27 cellular contexts compared by ENCODE assay signal in genomic region chr19:43447655-43448054, GRCh38. TPM values are rescaled to one million over a fixed set of nuclear protein-coding genes. Genes with fewer than 3 reads are reported as not detected.
"Had no signal": no experiment of that assay in that cellular context is flagged by ENCODE, and none has a peak within 500 bp of the region (broad histone marks: within the 10 kb centered on the region; RNA-seq: fewer than 3 reads in every experiment).

No MANE protein-coding gene starts in this region.

- H3K27me3 Mint-ChIP-seq: stimulated activated memory B cell treated with anti-CD40 and anti-IgM and Interleukin-4, amounts not matched to agents 10 μg/mL and 1 μg/mL and 100 μg/mL, for 72 hours; stimulated activated naive CD8-positive, alpha-beta T cell treated with anti-CD3 and anti-CD28 coated beads, Interleukin-15, amount 100 ng/mL, for 72 hours had no signal

- H3K27ac ChIP-seq: left ventricle myocardium inferior, neural progenitor cell, neutrophil, parathyroid adenoma, right atrium auricular region, right lobe of liver, testis, thyroid gland, transverse colon, upper lobe of left lung, vagina had no signal

- H3K4me3 ChIP-seq: left ventricle myocardium inferior, lung, neural progenitor cell, right atrium auricular region, right lobe of liver, smooth muscle cell, testis, thyroid gland, transverse colon, upper lobe of left lung, vagina had no signal

- H3K4me1 Mint-ChIP-seq: mesothelial cell of epicardium, neural progenitor cell had no signal

- H3K36me3 ChIP-seq: left ventricle myocardium inferior, neural progenitor cell, neutrophil, right atrium auricular region, right lobe of liver, thyroid gland, transverse colon, upper lobe of left lung, vagina had no signal

- H3K9me3 ChIP-seq: neutrophil, right atrium auricular region, right lobe of liver, testis, thyroid gland, transverse colon, upper lobe of left lung, vagina had no signal

- H3K4me1 ChIP-seq: neural progenitor cell, parathyroid adenoma, right atrium auricular region, right lobe of liver, testis, thyroid gland, transverse colon, vagina had no signal

- H3K27ac Mint-ChIP-seq: mesothelial cell of epicardium; nephron progenitor cell; progenitor cell of endocrine pancreas; stimulated activated naive CD8-positive, alpha-beta T cell treated with anti-CD3 and anti-CD28 coated beads, Interleukin-15, amount 100 ng/mL, for 72 hours had no signal

- H3K36me3 Mint-ChIP-seq: mesothelial cell of epicardium; natural killer cell; neural progenitor cell; stimulated activated memory B cell treated with anti-CD40 and anti-IgM and Interleukin-4, amounts not matched to agents 10 μg/mL and 1 μg/mL and 100 μg/mL, for 72 hours had no signal

- H3K9me3 Mint-ChIP-seq: immature natural killer cell, natural killer cell had no signal

- H3K4me3 Mint-ChIP-seq: immature natural killer cell; mesothelial cell of epicardium; natural killer cell; nephron progenitor cell; neural progenitor cell; stimulated activated memory B cell treated with anti-CD40 and anti-IgM and Interleukin-4, amounts not matched to agents 10 μg/mL and 1 μg/mL and 100 μg/mL, for 72 hours; stimulated activated naive CD8-positive, alpha-beta T cell treated with anti-CD3 and anti-CD28 coated beads, Interleukin-15, amount 100 ng/mL, for 72 hours had no signal

RNA-seq across cellular contexts. Expression of gene LYPD3, which starts 17.8 kb away (rescaled TPM):
- total RNA-seq: occipital lobe, pulmonary artery endothelial cell, skeletal muscle tissue had no signal

RNA-seq across cellular contexts. Expression of gene TEX101, which starts 33.0 kb away (rescaled TPM):
- total RNA-seq: kidney epithelial cell, left ventricle myocardium inferior, lung, mesothelial cell of epicardium, occipital lobe, osteocyte, progenitor cell of endocrine pancreas, pulmonary artery endothelial cell, renal cortical epithelial cell, right atrium auricular region, right lobe of liver, skeletal muscle tissue, smooth muscle cell, transverse colon, upper lobe of left lung, urinary bladder, vagina had no signal
